In genomic region chr1:171141336-171142051, GRCh38 we compare ENCODE assay signal across 11 cellular contexts. TPM values are rescaled to one million over a fixed set of nuclear protein-coding genes. Genes with fewer than 3 reads are reported as not detected.
DNase-seq lines count a peak whose midpoint lies in the region; ATAC-seq and TF ChIP-seq lines count a peak whose summit lies in the region.
"Had no signal": no experiment of that assay in that cellular context is flagged by ENCODE, and none has a peak within 500 bp of the region (broad histone marks: within the 10 kb centered on the region; RNA-seq: fewer than 3 reads in every experiment).

No MANE protein-coding gene starts in this region.

- H3K36me3 Mint-ChIP-seq in neural progenitor cell = no peaks in the 10 kb centered on the region
- H3K36me3 Mint-ChIP-seq: CD4-positive, CD25-positive, alpha-beta regulatory T cell; IgD-negative memory B cell had no signal

- H2AFZ ChIP-seq in PC-3 (ENCODE audit: low read length) (no peak overlapping the region), neural progenitor cell (replicated peaks) (peak overlapping the region; percentile 59)

- no peak overlapping the region for H3K4me3 ChIP-seq in AG04449 (ENCODE audit: low read depth, low read length)
- no peak overlapping the region for H3K4me3 ChIP-seq in PC-3 (ENCODE audit: low read length)
- no peak overlapping the region for H3K4me3 ChIP-seq in neural progenitor cell

- no peaks in the 10 kb centered on the region for H3F3A ChIP-seq in PC-3 (ENCODE audit: low read length, unreplicated experiment)
- peaks cover 12% of the 10 kb centered on the region for H3F3A ChIP-seq in neural progenitor cell (ENCODE audit: low read depth)

- POLR2A ChIA-PET in AG04449 (lab: Yijun Ruan, JAX) = no interaction called here
- POLR2A ChIA-PET in PC-3 (lab: Charles Lee; ENCODE audit: unreplicated experiment) = no interaction called here

- H3K36me3 ChIP-seq in PC-3 (ENCODE audit: low read depth, low read length) (no peaks in the 10 kb centered on the region), neural progenitor cell (no peaks in the 10 kb centered on the region)

- CTCF ChIA-PET in AG04449 (lab: Yijun Ruan, JAX) = interaction anchor here (0.6 to 1.0 kb wide), 2 partner anchors 61 to 172 kb away, joined by 3 read pairs; no protein-coding TSS in a partner anchor
- CTCF ChIA-PET in PC-3 (lab: Charles Lee) = no interaction called here

- no peak overlapping the region for H3K9ac ChIP-seq in PC-3 (ENCODE audit: low read length)
- no peak overlapping the region for H3K9ac ChIP-seq in neural progenitor cell

- no TSS peak for BruUV-seq in PC-3 (replicated peaks; lab: Mats Ljungman, UMichigan)

- H3K9me2 ChIP-seq in PC-3 (replicated peaks; ENCODE audit: low read length) = no peaks in the 10 kb centered on the region

- ATAC-seq in PC-3 = no peak
- ATAC-seq in HG02763 (IDR thresholded peaks at IDR 0.05; ENCODE audit: unreplicated experiment) = no peak

- H3K4me2 ChIP-seq in PC-3 (ENCODE audit: low read length) = no peak overlapping the region
- H3K4me2 ChIP-seq in neural progenitor cell = no peak overlapping the region

- H4K20me1 ChIP-seq in PC-3 (ENCODE audit: low read length) (no peaks in the 10 kb centered on the region), neural progenitor cell (ENCODE audit: low read depth) (no peaks in the 10 kb centered on the region)

- no peaks in the 10 kb centered on the region for H3K9me3 Mint-ChIP-seq in neural progenitor cell

- no peaks in the 10 kb centered on the region for H3K27me3 Mint-ChIP-seq in neural progenitor cell (ENCODE audit: insufficient read depth, low read depth)
- H3K27me3 Mint-ChIP-seq: CD4-positive, CD25-positive, alpha-beta regulatory T cell had no signal

- H3K4me3 Mint-ChIP-seq in neural progenitor cell = no peak overlapping the region
- H3K4me3 Mint-ChIP-seq: CD4-positive, CD25-positive, alpha-beta regulatory T cell; IgD-negative memory B cell had no signal

- no peak overlapping the region for H3K27ac ChIP-seq in PC-3 (ENCODE audit: low read length)
- peak overlapping the region; percentile 55 for H3K27ac ChIP-seq in neural progenitor cell

- TF ChIP-seq CTCF in AG04449 (IDR thresholded peaks at IDR 0.05; ENCODE audit: insufficient read depth, low read length, missing control alignments) (peak; percentile 41), PC-3 (conservative IDR thresholded peaks at IDR 0.05; ENCODE audit: low read depth, low read length) (0 out of 2 replicates have a peak, but pooled peaks have one; percentile 12), neural progenitor cell (IDR thresholded peaks at IDR 0.05) (no peak)

- H3K4me1 ChIP-seq in PC-3 (ENCODE audit: insufficient read depth, low read length) = no peaks in the 10 kb centered on the region
- peaks cover 34% of the 10 kb centered on the region for H3K4me1 ChIP-seq in neural progenitor cell

- H3K27me3 ChIP-seq in PC-3 (ENCODE audit: low read length) (peaks cover 69% of the 10 kb centered on the region), neural progenitor cell (no peaks in the 10 kb centered on the region)

- intact Hi-C loops in PC-3 (cut with micrococcal nuclease) = no loop called here

- peak; percentile 64 for DNase-seq in AG04449 (ENCODE audit: low read depth, low spot score)
- no peak for DNase-seq in PC-3
- DNase-seq in fibroblast of peridontal ligament (ENCODE audit: extremely low read depth) = peak; percentile 100
- no peak for DNase-seq in neural progenitor cell (ENCODE audit: low spot score)
- no peak for DNase-seq in central memory CD4-positive, alpha-beta T cell
- no peak for DNase-seq in NCI-H2081 (lab: John Stamatoyannopoulos, UW)
- no peak for DNase-seq in NCI-H1436 treated with DMSO at 0.1 percent for 48 hours (lab: John Stamatoyannopoulos, UW)
- DNase-seq: CD4-positive, CD25-positive, alpha-beta regulatory T cell; effector CD4-positive, alpha-beta T cell had no signal

- H3K27ac Mint-ChIP-seq in neural progenitor cell = no peak overlapping the region
- H3K27ac Mint-ChIP-seq: CD4-positive, CD25-positive, alpha-beta regulatory T cell; IgD-negative memory B cell had no signal

- no peaks in the 10 kb centered on the region for H3K79me2 ChIP-seq in PC-3 (ENCODE audit: low read length)
- H3K79me2 ChIP-seq in neural progenitor cell (ENCODE audit: low read depth) = no peaks in the 10 kb centered on the region

- H3K9me3 ChIP-seq in PC-3 (ENCODE audit: low read length) = no peaks in the 10 kb centered on the region
- H3K9me3 ChIP-seq in neural progenitor cell (ENCODE audit: low read depth) = no peaks in the 10 kb centered on the region

- H3K4me1 Mint-ChIP-seq in neural progenitor cell = peaks cover 18% of the 10 kb centered on the region
- H3K4me1 Mint-ChIP-seq: CD4-positive, CD25-positive, alpha-beta regulatory T cell; IgD-negative memory B cell had no signal

RNA-seq across cellular contexts. Expression of gene FMO2, which starts 43.6 kb away (rescaled TPM):
- total RNA-seq in PC-3 (2014; rRNA removed) = not detected in 2 replicates
- total RNA-seq in neural progenitor cell (ENCODE audit: low replicate concordance) = 0.47 TPM in 1 of 2 replicates, not detected in the other
- total RNA-seq: CD4-positive, CD25-positive, alpha-beta regulatory T cell had no signal

RNA-seq across cellular contexts. Expression of gene FMO3, which starts 50.8 kb away (rescaled TPM):
- total RNA-seq in PC-3 (2014; rRNA removed) (not detected in 2 replicates), neural progenitor cell (ENCODE audit: low replicate concordance) (not detected in 2 replicates)
- total RNA-seq: CD4-positive, CD25-positive, alpha-beta regulatory T cell had no signal

Comparison
In these comparisons a context has a peak if more than half of its experiments do, and no peak if none do; other contexts are left out.
1. DNase-seq: peak in AG04449 (single experiment) and fibroblast of peridontal ligament (single experiment); none in PC-3 (single experiment), neural progenitor cell (single experiment), central memory CD4-positive, alpha-beta T cell (single experiment), NCI-H2081 (0 of 2) and NCI-H1436 treated with DMSO at 0.1 percent for 48 hours (single experiment).